Comparison of ENCODE assay signal across 18 cellular contexts in genomic region chr4:21664355-21664754, GRCh38.
A peak's percentile ranks its signal among the peaks of the same experiment; 100 is the strongest.
DNase-seq lines count a peak whose midpoint lies in the region; ATAC-seq and TF ChIP-seq lines count a peak whose summit lies in the region.
"Had no signal": no experiment of that assay in that cellular context is flagged by ENCODE, and none has a peak within 500 bp of the region (broad histone marks: within the 10 kb centered on the region; RNA-seq: fewer than 3 reads in every experiment).

No MANE protein-coding gene starts in this region.

- ATAC-seq in HG03457 (IDR thresholded peaks at IDR 0.05; ENCODE audit: unreplicated experiment) (no peak), HG02885 (IDR thresholded peaks at IDR 0.05; ENCODE audit: poor library complexity, unreplicated experiment) (no peak)
- ATAC-seq: A549, K562 had no signal

- H4K20me1 ChIP-seq in smooth muscle cell (ENCODE audit: low read depth), result no peaks in the 10 kb centered on the region
- H4K20me1 ChIP-seq: BLaER1 had no signal

- H3K79me2 ChIP-seq in ACC112 (ENCODE audit: control insufficient read depth, insufficient read depth, low read length, unreplicated experiment), result no peaks in the 10 kb centered on the region
- H3K79me2 ChIP-seq in smooth muscle cell (ENCODE audit: low read depth), result no peaks in the 10 kb centered on the region

- peak overlapping the region; percentile 17 for H2AFZ ChIP-seq in ACC112 (ENCODE audit: low read length, unreplicated experiment)
- H2AFZ ChIP-seq in smooth muscle cell (ENCODE audit: low read depth), result no peak overlapping the region

- H3K4me2 ChIP-seq in smooth muscle cell, result peak overlapping the region; percentile 16
- H3K4me2 ChIP-seq: A549, BLaER1 had no signal

- H3K27me3 ChIP-seq in ACC112 (ENCODE audit: insufficient read depth, low read length) (no peaks in the 10 kb centered on the region), smooth muscle cell (ENCODE audit: low read depth) (no peaks in the 10 kb centered on the region)
- H3K27me3 ChIP-seq: BLaER1 had no signal

- H3F3A ChIP-seq in smooth muscle cell (ENCODE audit: low read depth), result no peaks in the 10 kb centered on the region

- peak; percentile 31 for DNase-seq in M059J (ENCODE audit: low read depth)
- peak; percentile 86 for DNase-seq in fibroblast of villous mesenchyme (ENCODE audit: low read depth)
- DNase-seq in smooth muscle cell (lab: John Stamatoyannopoulos, UW; ENCODE audit: unreplicated experiment), result no peak
- no peak for DNase-seq in NCI-H1092 (lab: John Stamatoyannopoulos, UW)
- DNase-seq: Calu3; CD4-positive, alpha-beta memory T cell; DMS79 treated with DMSO at 0.1 percent for 48 hours; GF-D8; GOT3; H9; IMR-90 had no signal

- H3K27ac ChIP-seq in ACC112 (ENCODE audit: low read depth, low read length) (no peak overlapping the region), smooth muscle cell (ENCODE audit: low read depth) (no peak overlapping the region)
- H3K27ac ChIP-seq: A549, BLaER1, HL-60 had no signal

- TF ChIP-seq CTCF in fibroblast of villous mesenchyme (IDR thresholded peaks at IDR 0.05; ENCODE audit: insufficient read depth, low read depth, low read length), result no peak
- TF ChIP-seq CTCF in smooth muscle cell (IDR thresholded peaks at IDR 0.05; ENCODE audit: borderline replicate concordance, insufficient read depth, poor library complexity, severe bottlenecking), result no peak

- no peaks in the 10 kb centered on the region for H3K36me3 ChIP-seq in ACC112 (ENCODE audit: insufficient read depth, low read length)
- no peaks in the 10 kb centered on the region for H3K36me3 ChIP-seq in smooth muscle cell (ENCODE audit: low read depth)
- H3K36me3 ChIP-seq: BLaER1 had no signal

- 4% methylated on average over 2 of the region's 2 CpGs for WGBS in smooth muscle cell (ENCODE audit: low lambda C conversion rate)

- no peaks in the 10 kb centered on the region for H3K9me3 ChIP-seq in smooth muscle cell (replicated peaks; ENCODE audit: low read depth)
- H3K9me3 ChIP-seq: A549, BLaER1 had no signal

- H3K9ac ChIP-seq in smooth muscle cell (ENCODE audit: low read depth), result no peak overlapping the region
- H3K9ac ChIP-seq: BLaER1 had no signal

- H3K4me1 ChIP-seq in ACC112 (ENCODE audit: control insufficient read depth, insufficient read depth, low read length, unreplicated experiment) (no peaks in the 10 kb centered on the region), smooth muscle cell (ENCODE audit: low read depth) (no peaks in the 10 kb centered on the region)
- H3K4me1 ChIP-seq: A549, BLaER1 had no signal

- H3K4me3 ChIP-seq in ACC112 (ENCODE audit: low read depth, low read length) (no peak overlapping the region), fibroblast of villous mesenchyme (ENCODE audit: low read depth, low read length) (no peak overlapping the region), smooth muscle cell (no peak overlapping the region)
- H3K4me3 ChIP-seq: A549, BLaER1, K562 had no signal

Comparison
In these comparisons a context has a peak if more than half of its experiments do, and no peak if none do; other contexts are left out.
1. DNase-seq: peak in M059J (single experiment) and fibroblast of villous mesenchyme (single experiment); none in smooth muscle cell (single experiment) and NCI-H1092 (single experiment).